Comparison of ENCODE assay signal across 1 cellular context in genomic region chr5:53438079-53438478, GRCh38.
TF ChIP-seq lines count a peak whose summit lies in the region.

No MANE protein-coding gene starts in this region.

TF ChIP-seq in IMR-90, 13 proteins besides CTCF, POLR2A, EP300 and RAD21:
- no peak for TF ChIP-seq MAZ (IDR thresholded peaks at IDR 0.05; ENCODE audit: borderline replicate concordance, low read depth, low read length)
- TF ChIP-seq MXI1 (IDR thresholded peaks at IDR 0.05; ENCODE audit: borderline replicate concordance, low read depth, low read length), result no peak
- no peak for TF ChIP-seq CEBPB (IDR thresholded peaks at IDR 0.05; ENCODE audit: low read depth, low read length)
- no peak for TF ChIP-seq NFE2L2 (IDR thresholded peaks at IDR 0.05; ENCODE audit: low read depth, low read length)
- no peak for TF ChIP-seq CHD1 (IDR thresholded peaks at IDR 0.05; ENCODE audit: low read depth, low read length)
- no peak for TF ChIP-seq FOS (IDR thresholded peaks at IDR 0.05; ENCODE audit: low read depth, low read length)
